In genomic region chr14:73750161-73750901, GRCh38 we compare ENCODE assay signal across 9 cellular contexts. TPM values are rescaled to one million over a fixed set of nuclear protein-coding genes. Genes with fewer than 3 reads are reported as not detected.
DNase-seq lines count a peak whose midpoint lies in the region; ATAC-seq, FAIRE-seq and TF ChIP-seq lines count a peak whose summit lies in the region.
"Had no signal": no experiment of that assay in that cellular context is flagged by ENCODE, and none has a peak within 500 bp of the region (broad histone marks: within the 10 kb centered on the region; RNA-seq: fewer than 3 reads in every experiment).

No MANE protein-coding gene starts in this region.

- CTCF ChIA-PET in HepG2 (lab: Yijun Ruan, JAX; ENCODE audit: low intra/inter-chr PET ratio, low total read pairs): no interaction called here

- H3K79me2 ChIP-seq in HepG2 (ENCODE audit: insufficient read depth, low read length): peaks cover 98% of the 10 kb centered on the region

- FAIRE-seq in HepG2 (lab: Jason Lieb, UNC): no peak

- TF ChIP-seq POLR2A in HepG2 (IDR thresholded peaks at IDR 0.05; ENCODE audit: insufficient read depth in 1 of 2, low read depth in 2 of 2, low read length in 2 of 2): no peak

- H3K36me3 ChIP-seq in HepG2 (replicated peaks in 1 of 2; ENCODE audit: control insufficient read depth in 1 of 2, insufficient read depth in 2 of 2, low read length in 2 of 2): peaks cover 0 to 9% of the 10 kb centered on the region in 2 experiments; a peak in 3 of 5 replicates
- H3K36me3 ChIP-seq in thoracic aorta: no peaks in the 10 kb centered on the region

- no peak overlapping the region for H3K27ac ChIP-seq in HepG2 (ENCODE audit: extremely low read length, insufficient read depth, low read length)
- peak overlapping the region; percentile 73 to 97 for H3K27ac ChIP-seq in thoracic aorta

- no peak for TF ChIP-seq EP300 in HepG2 (IDR thresholded peaks at IDR 0.05; ENCODE audit: low read depth in 2 of 2, low read length in 2 of 2)
- no peak for TF ChIP-seq EP300 in HepG2 (CRISPR knock-in tag; IDR thresholded peaks at IDR 0.05; ENCODE audit: borderline replicate concordance)

- ATAC-seq in activated T-helper 17 cell treated with anti-CD3 and anti-CD28 coated beads, Interleukin-2, amount 50 U/mL, for 72 hours (replicated peaks): no peak
- ATAC-seq in HepG2 (no peak), thoracic aorta (ENCODE audit: insufficient number of reproducible peaks, low FRiP score, low read depth) (no peak), HG02642 (IDR thresholded peaks at IDR 0.05; ENCODE audit: poor library complexity, unreplicated experiment) (no peak)

- H3K4me3 Mint-ChIP-seq in T-helper 2 cell treated with Interferon-gamma antibody and Interleukin-4, amounts not matched to agents 5 μg/mL and 100 μg/mL, for 36 hours: no peak overlapping the region
- H3K4me3 Mint-ChIP-seq in activated T-helper 17 cell treated with anti-CD3 and anti-CD28 coated beads, Interleukin-2, amount 50 U/mL, for 72 hours: peak overlapping the region; percentile 91

- intact Hi-C loops in HepG2 (cut with micrococcal nuclease; ENCODE audit: unreplicated experiment): no loop called here

- peaks cover 16% of the 10 kb centered on the region for H3K36me3 Mint-ChIP-seq in T-helper 2 cell treated with Interferon-gamma antibody and Interleukin-4, amounts not matched to agents 5 μg/mL and 100 μg/mL, for 36 hours (ENCODE audit: low read depth)
- peaks cover 77% of the 10 kb centered on the region for H3K36me3 Mint-ChIP-seq in activated T-helper 17 cell treated with anti-CD3 and anti-CD28 coated beads, Interleukin-2, amount 50 U/mL, for 72 hours (ENCODE audit: low read depth)

- in situ Hi-C loops in HepG2 (cut with HindIII; ENCODE audit: extremely low pct_ligation_motif_present, low pct_unique_long_range_greater_than_20kb): loop anchor here (10.0 kb wide), 1 partner anchor 74 kb away; no protein-coding TSS in a partner anchor

- WGBS in HepG2 (ENCODE audit: low lambda C conversion rate): 69% methylated on average over 5 of the region's 5 CpGs

- no TSS peak for BruUV-seq in HepG2 (replicated peaks; lab: Mats Ljungman, UMichigan)

- peak overlapping the region; percentile 71 for H3K27ac Mint-ChIP-seq in T-helper 2 cell treated with Interferon-gamma antibody and Interleukin-4, amounts not matched to agents 5 μg/mL and 100 μg/mL, for 36 hours
- peak overlapping the region; percentile 46 for H3K27ac Mint-ChIP-seq in activated T-helper 17 cell treated with anti-CD3 and anti-CD28 coated beads, Interleukin-2, amount 50 U/mL, for 72 hours

- H3K27me3 Mint-ChIP-seq in T-helper 2 cell treated with Interferon-gamma antibody and Interleukin-4, amounts not matched to agents 5 μg/mL and 100 μg/mL, for 36 hours (ENCODE audit: low read depth): no peaks in the 10 kb centered on the region
- H3K27me3 Mint-ChIP-seq in activated T-helper 17 cell treated with anti-CD3 and anti-CD28 coated beads, Interleukin-2, amount 50 U/mL, for 72 hours: no peaks in the 10 kb centered on the region

- H2AFZ ChIP-seq in HepG2 (ENCODE audit: low read length): no peak overlapping the region

- no peak for TF ChIP-seq RAD21 in HepG2 (CRISPR knock-in tag; IDR thresholded peaks at IDR 0.05)

- H3K4me1 Mint-ChIP-seq in T-helper 2 cell treated with Interferon-gamma antibody and Interleukin-4, amounts not matched to agents 5 μg/mL and 100 μg/mL, for 36 hours (ENCODE audit: low read depth): peaks cover 88% of the 10 kb centered on the region
- peaks cover 58% of the 10 kb centered on the region for H3K4me1 Mint-ChIP-seq in activated T-helper 17 cell treated with anti-CD3 and anti-CD28 coated beads, Interleukin-2, amount 50 U/mL, for 72 hours

- TF ChIP-seq CTCF in HepG2 (CRISPR knock-in tag; IDR thresholded peaks at IDR 0.05): no peak
- no peak for TF ChIP-seq CTCF in thoracic aorta (IDR thresholded peaks at IDR 0.05)

- no peak overlapping the region for H3K9ac ChIP-seq in HepG2 (ENCODE audit: insufficient read depth, low read depth, low read length)

- POLR2A ChIA-PET in HepG2 (lab: Yijun Ruan, JAX): interaction anchor here (1.3 to 1.5 kb wide), 3 partner anchors 8 to 36 kb away, joined by 4 to 5 read pairs (median 5); a partner anchor contains a TSS

- peaks cover 77% of the 10 kb centered on the region for H4K20me1 ChIP-seq in HepG2 (ENCODE audit: insufficient read depth, low read length)

- no peaks in the 10 kb centered on the region for H3K27me3 ChIP-seq in HepG2 (ENCODE audit: control insufficient read depth in 1 of 2, insufficient read depth in 2 of 2, low read length in 2 of 2)
- no peaks in the 10 kb centered on the region for H3K27me3 ChIP-seq in thoracic aorta (replicated peaks; ENCODE audit: insufficient read depth)

- H3K4me2 ChIP-seq in HepG2 (ENCODE audit: low read depth, low read length): no peak overlapping the region

- H3K4me3 ChIP-seq in HepG2 (replicated peaks in 1 of 3; ENCODE audit: insufficient read depth in 1 of 3, low read depth in 2 of 3, low read length in 3 of 3) (no peak overlapping the region), thoracic aorta (no peak overlapping the region)

- H3K9me3 Mint-ChIP-seq in T-helper 2 cell treated with Interferon-gamma antibody and Interleukin-4, amounts not matched to agents 5 μg/mL and 100 μg/mL, for 36 hours: no peaks in the 10 kb centered on the region
- no peaks in the 10 kb centered on the region for H3K9me3 Mint-ChIP-seq in activated T-helper 17 cell treated with anti-CD3 and anti-CD28 coated beads, Interleukin-2, amount 50 U/mL, for 72 hours

- H3K9me3 ChIP-seq in HepG2 (ENCODE audit: low read length): no peaks in the 10 kb centered on the region
- H3K9me3 ChIP-seq in thoracic aorta: no peaks in the 10 kb centered on the region

- DNase-seq in T-helper 2 cell treated with Interferon-gamma antibody and Interleukin-4, amounts not matched to agents 5 μg/mL and 100 μg/mL, for 36 hours (ENCODE audit: low spot score): no peak
- DNase-seq in T-helper 2 cell (no peak), HepG2 (ENCODE audit: low spot score) (no peak), thoracic aorta (ENCODE audit: low spot score) (no peak), hepatic stellate cell (ENCODE audit: low spot score) (no peak)
- DNase-seq in activated CD4-positive, CD25-positive, alpha-beta regulatory T cell treated with anti-CD3 and anti-CD28 coated beads, Interleukin-2, amount 50 U/mL, for 72 hours: no peak
- DNase-seq: ACHN had no signal

- H3K4me1 ChIP-seq in HepG2 (ENCODE audit: insufficient read depth, low read length): peaks cover 99% of the 10 kb centered on the region
- peaks cover 82 to 99% of the 10 kb centered on the region in 2 donors for H3K4me1 ChIP-seq in thoracic aorta (ENCODE audit: control insufficient read depth in 1 of 2, low read depth in 2 of 2)

TF ChIP-seq in HepG2, 621 proteins besides CTCF, POLR2A, EP300 and RAD21:
- peak; percentile 86 for TF ChIP-seq ZNF768 (CRISPR knock-in tag; IDR thresholded peaks at IDR 0.05)
- no peak for TF ChIP-seq NR2F2 (IDR thresholded peaks at IDR 0.05; ENCODE audit: borderline replicate concordance, low read depth)

RNA-seq across cellular contexts. Expression of gene PNMA1, which starts 36.1 kb away (rescaled TPM):
- 10 to 100 TPM; 37.3 to 41.2 TPM for total RNA-seq in activated T-helper 17 cell treated with anti-CD3 and anti-CD28 coated beads, Interleukin-2, amount 50 U/mL, for 72 hours
- total RNA-seq in HepG2 (2016; rRNA removed; fragmentation: Illumina TruSeq; extraction: Trizol) (8.3 and 10.7 TPM in 2 replicates), thoracic aorta (10 to 100 TPM; 27.3 to 37.4 TPM)
- 1.8 and 1.9 TPM in 2 replicates for total RNA-seq in HepG2 (2016; cell fraction: cytosol; rRNA removed; fragmentation: Illumina TruSeq; extraction: Trizol; ENCODE audit: low read depth)
- 8.5 and 12.1 TPM in 2 replicates for total RNA-seq in HepG2 (2016; cell fraction: insoluble cytoplasmic fraction; rRNA removed; fragmentation: Illumina TruSeq; extraction: Trizol)
- 7.8 and 8.3 TPM in 2 replicates for total RNA-seq in HepG2 (2016; cell fraction: membrane; rRNA removed; fragmentation: Illumina TruSeq; extraction: Trizol)
- 8.6 and 9.7 TPM in 2 replicates for total RNA-seq in HepG2 (2016; cell fraction: nucleus; rRNA removed; fragmentation: Illumina TruSeq; extraction: Trizol)
- polyA plus RNA-seq in HepG2 (2011; rRNA removed): 6.6 and 7.0 TPM in 2 replicates
- 5.3 and 6.7 TPM in 2 replicates for polyA plus RNA-seq in HepG2 (2011; cell fraction: cytosol; rRNA removed)
- polyA plus RNA-seq in HepG2 (2011; cell fraction: nucleus; rRNA removed): 6.4 and 7.7 TPM in 2 replicates
- polyA plus RNA-seq in HepG2 (2012): 14.1 and 14.8 TPM in 2 replicates
- 2.5 and 2.9 TPM in 2 replicates for polyA plus RNA-seq in HepG2 (2016; cell fraction: cytosol; fragmentation: Illumina TruSeq; extraction: Trizol; ENCODE audit: low read depth)
- 18.3 and 20.9 TPM in 2 replicates for polyA plus RNA-seq in HepG2 (2016; cell fraction: insoluble cytoplasmic fraction; fragmentation: Illumina TruSeq; extraction: Trizol; ENCODE audit: low read depth)
- polyA plus RNA-seq in HepG2 (2016; cell fraction: membrane; fragmentation: Illumina TruSeq; extraction: Trizol; ENCODE audit: low read depth): 7.0 and 8.6 TPM in 2 replicates
- polyA plus RNA-seq in HepG2 (2016; cell fraction: nucleus; fragmentation: Illumina TruSeq; extraction: Trizol; ENCODE audit: insufficient read depth, low read depth): 17.9 and 18.6 TPM in 2 replicates
- polyA minus RNA-seq in HepG2 (2011; rRNA and poly(A)+ RNA removed; ENCODE audit: low replicate concordance): 5.1 and 5.4 TPM in 2 replicates
- 5.6 and 6.3 TPM in 2 replicates for polyA minus RNA-seq in HepG2 (2011; cell fraction: cytosol; rRNA and poly(A)+ RNA removed)
- polyA minus RNA-seq in HepG2 (2011; cell fraction: nucleus; rRNA and poly(A)+ RNA removed): 4.8 and 7.0 TPM in 2 replicates
